Comparison of ENCODE assay signal across 21 cellular contexts in genomic region chr11:66987158-66987620, GRCh38. TPM values are rescaled to one million over a fixed set of nuclear protein-coding genes. Genes with fewer than 3 reads are reported as not detected.
DNase-seq lines count a peak whose midpoint lies in the region; ATAC-seq and TF ChIP-seq lines count a peak whose summit lies in the region.
"Had no signal": no experiment of that assay in that cellular context is flagged by ENCODE, and none has a peak within 500 bp of the region (broad histone marks: within the 10 kb centered on the region; RNA-seq: fewer than 3 reads in every experiment).

No MANE protein-coding gene starts in this region.

- H3K27me3 ChIP-seq in right atrium auricular region (no peaks in the 10 kb centered on the region), left ventricle myocardium inferior (ENCODE audit: low read depth) (no peaks in the 10 kb centered on the region), smooth muscle cell (ENCODE audit: low read depth) (no peaks in the 10 kb centered on the region)
- H3K27me3 ChIP-seq: stomach had no signal

- intact Hi-C loops in Right ventricle myocardium inferior (cut with DNase I) = no loop called here
- intact Hi-C loops in left ventricle myocardium inferior (cut with micrococcal nuclease) = no loop called here

- H2AFZ ChIP-seq in smooth muscle cell (ENCODE audit: low read depth) = peak overlapping the region; percentile 93

- H3K27ac ChIP-seq in right atrium auricular region (no peak overlapping the region), left ventricle myocardium inferior (replicated peaks) (no peak overlapping the region), smooth muscle cell (ENCODE audit: low read depth) (no peak overlapping the region)
- H3K27ac ChIP-seq: stomach had no signal

- H3K4me3 ChIP-seq in right atrium auricular region (no peak overlapping the region), left ventricle myocardium inferior (no peak overlapping the region), smooth muscle cell (no peak overlapping the region)
- H3K4me3 ChIP-seq: stomach had no signal

- H3K4me1 ChIP-seq in right atrium auricular region (peaks cover 0 to 17% of the 10 kb centered on the region in 2 donors), left ventricle myocardium inferior (peaks cover 43% of the 10 kb centered on the region), smooth muscle cell (ENCODE audit: low read depth) (no peaks in the 10 kb centered on the region)

- 79% methylated on average over 4 of the region's 6 CpGs for WGBS in smooth muscle cell (ENCODE audit: low lambda C conversion rate)

- ATAC-seq in Right ventricle myocardium inferior = no peak
- ATAC-seq in GM19455 (IDR thresholded peaks at IDR 0.05; ENCODE audit: unreplicated experiment) = no peak
- no peak for ATAC-seq in HG02642 (IDR thresholded peaks at IDR 0.05; ENCODE audit: poor library complexity, unreplicated experiment)
- ATAC-seq: activated T-cell treated with anti-CD3 and anti-CD28 coated beads, Interleukin-2, amount 50 U/mL, for 72 hours had no signal

- H3K9me3 ChIP-seq in right atrium auricular region = no peaks in the 10 kb centered on the region
- H3K9me3 ChIP-seq in left ventricle myocardium inferior (replicated peaks) = no peaks in the 10 kb centered on the region
- no peaks in the 10 kb centered on the region for H3K9me3 ChIP-seq in smooth muscle cell (replicated peaks; ENCODE audit: low read depth)
- H3K9me3 ChIP-seq: stomach had no signal

- TF ChIP-seq CTCF in right atrium auricular region (IDR thresholded peaks at IDR 0.05) (no peak), left ventricle myocardium inferior (IDR thresholded peaks at IDR 0.05; ENCODE audit: borderline replicate concordance) (no peak), smooth muscle cell (IDR thresholded peaks at IDR 0.05; ENCODE audit: borderline replicate concordance, insufficient read depth, poor library complexity, severe bottlenecking) (no peak)

- H3K9ac ChIP-seq in smooth muscle cell (ENCODE audit: low read depth) = no peak overlapping the region

- H3F3A ChIP-seq in smooth muscle cell (ENCODE audit: low read depth) = no peaks in the 10 kb centered on the region

- H4K20me1 ChIP-seq in smooth muscle cell (ENCODE audit: low read depth) = no peaks in the 10 kb centered on the region

- no peaks in the 10 kb centered on the region for H3K36me3 ChIP-seq in right atrium auricular region
- H3K36me3 ChIP-seq in left ventricle myocardium inferior = no peaks in the 10 kb centered on the region
- H3K36me3 ChIP-seq in smooth muscle cell (ENCODE audit: low read depth) = no peaks in the 10 kb centered on the region
- H3K36me3 ChIP-seq: stomach had no signal

- peak overlapping the region; percentile 40 for H3K4me2 ChIP-seq in smooth muscle cell

- H3K79me2 ChIP-seq in smooth muscle cell (ENCODE audit: low read depth) = no peaks in the 10 kb centered on the region

- DNase-seq in Right ventricle myocardium inferior (ENCODE audit: missing footprints) (peak; percentile 39), right atrium auricular region (ENCODE audit: low spot score) (no peak), NCI-H82 treated with DMSO at 0.1 percent for 48 hours (lab: John Stamatoyannopoulos, UW; ENCODE audit: unreplicated experiment) (peak; percentile 23), left ventricle myocardium inferior (peak; percentile 19), smooth muscle cell (lab: John Stamatoyannopoulos, UW; ENCODE audit: unreplicated experiment) (no peak), GM19238 (ENCODE audit: insufficient read length, low spot score) (no peak)
- DNase-seq: 8988T; activated naive CD8-positive, alpha-beta T cell treated with anti-CD3 and anti-CD28 coated beads, Interleukin-2, amount 10 ng/mL, durations not matched to agents 7 days and 5 days; activated T-cell treated with anti-CD3 and anti-CD28 coated beads, Interleukin-2, amount 50 U/mL, for 72 hours; C1 segment of cervical spinal cord; dermis blood vessel endothelial cell; DMS79; mesenchymal stem cell; NCI-H2081 treated with DMSO at 0.1 percent for 48 hours; NCI-H748 treated with DMSO at 0.1 percent for 48 hours; stomach had no signal

RNA-seq across cellular contexts. Expression of gene C11orf86, which starts 12.1 kb away (rescaled TPM):
- total RNA-seq in Right ventricle myocardium inferior = not detected
- total RNA-seq in right atrium auricular region = not detected
- total RNA-seq in left ventricle myocardium inferior = not detected
- total RNA-seq in smooth muscle cell = not detected in 2 replicates
- polyA plus RNA-seq in smooth muscle cell = not detected in 2 replicates
- total RNA-seq: activated naive CD8-positive, alpha-beta T cell treated with anti-CD3 and anti-CD28 coated beads, Interleukin-2, amount 10 ng/mL, durations not matched to agents 7 days and 5 days; activated T-cell treated with anti-CD3 and anti-CD28 coated beads, Interleukin-2, amount 50 U/mL, for 72 hours; dermis blood vessel endothelial cell; epithelial cell of proximal tubule; renal cortical epithelial cell; urinary bladder had no signal
- polyA plus RNA-seq: urinary bladder had no signal

RNA-seq across cellular contexts. Expression of gene PC, which starts 29.0 kb away (rescaled TPM):
- total RNA-seq in Right ventricle myocardium inferior = 7.5 TPM
- 1 to 10 TPM; 8.6 to 9.3 TPM for total RNA-seq in right atrium auricular region
- total RNA-seq in left ventricle myocardium inferior = 10.3 TPM
- 11.8 TPM in 2 replicates for total RNA-seq in smooth muscle cell
- polyA plus RNA-seq in smooth muscle cell = 21.8 and 36.1 TPM in 2 replicates

RNA-seq across cellular contexts. Expression of gene SYT12, which starts 35.7 kb away (rescaled TPM):
- total RNA-seq in Right ventricle myocardium inferior (0.32 TPM), right atrium auricular region (under 1 TPM; 0.44 to 0.59 TPM), left ventricle myocardium inferior (0.05 TPM), smooth muscle cell (0.67 and 2.1 TPM in 2 replicates)
- polyA plus RNA-seq in smooth muscle cell = 3.4 and 4.9 TPM in 2 replicates
- total RNA-seq: activated naive CD8-positive, alpha-beta T cell treated with anti-CD3 and anti-CD28 coated beads, Interleukin-2, amount 10 ng/mL, durations not matched to agents 7 days and 5 days; activated T-cell treated with anti-CD3 and anti-CD28 coated beads, Interleukin-2, amount 50 U/mL, for 72 hours; stomach had no signal

Comparison
In these comparisons a context has a peak if more than half of its experiments do, and no peak if none do; other contexts are left out.
1. DNase-seq: peak in Right ventricle myocardium inferior (single experiment), NCI-H82 treated with DMSO at 0.1 percent for 48 hours (single experiment) and left ventricle myocardium inferior (single experiment); none in right atrium auricular region (single experiment), smooth muscle cell (single experiment) and GM19238 (single experiment).